8 cellular contexts compared by ENCODE assay signal in genomic region chr14:35384386-35385041, GRCh38. TPM values are rescaled to one million over a fixed set of nuclear protein-coding genes. Genes with fewer than 3 reads are reported as not detected.
DNase-seq lines count a peak whose midpoint lies in the region; ATAC-seq, FAIRE-seq and TF ChIP-seq lines count a peak whose summit lies in the region.

No MANE protein-coding gene starts in this region.

- FAIRE-seq in HepG2 (lab: Jason Lieb, UNC), result peak; percentile 34

- WGBS in HepG2 (ENCODE audit: low lambda C conversion rate), result 7% methylated on average over 12 of the region's 12 CpGs

- H3K36me3 ChIP-seq in colonic mucosa (no peaks in the 10 kb centered on the region), HepG2 (replicated peaks in 1 of 2; ENCODE audit: control insufficient read depth in 1 of 2, insufficient read depth in 2 of 2, low read length in 2 of 2) (no peaks in the 10 kb centered on the region)

- H3K4me3 ChIP-seq in colonic mucosa (no peak overlapping the region), HepG2 (replicated peaks in 1 of 3; ENCODE audit: insufficient read depth in 1 of 3, low read depth in 2 of 3, low read length in 3 of 3) (peak overlapping the region; percentile 41 to 73 (median 44))

- TF ChIP-seq CTCF in colonic mucosa (IDR thresholded peaks at IDR 0.05) (peak; percentile 29), HepG2 (CRISPR knock-in tag; IDR thresholded peaks at IDR 0.05) (peak; percentile 82)

- BruUV-seq in HepG2 (replicated peaks; lab: Mats Ljungman, UMichigan), result TSS peak; percentile 59

- peak overlapping the region; percentile 29 for H3K27ac Mint-ChIP-seq in stimulated activated effector memory CD8-positive, alpha-beta T cell treated with anti-CD3 and anti-CD28 coated beads, Interleukin-12 subunit alpha, Interleukin-12 subunit beta, amount 100 ng/mL, for 72 hours

- H3K9me3 Mint-ChIP-seq in stimulated activated effector memory CD8-positive, alpha-beta T cell treated with anti-CD3 and anti-CD28 coated beads, Interleukin-12 subunit alpha, Interleukin-12 subunit beta, amount 100 ng/mL, for 72 hours, result no peaks in the 10 kb centered on the region

- H4K20me1 ChIP-seq in HepG2 (ENCODE audit: insufficient read depth, low read length), result no peaks in the 10 kb centered on the region

- peak overlapping the region; percentile 97 for H3K4me2 ChIP-seq in HepG2 (ENCODE audit: low read depth, low read length)

- CTCF ChIA-PET in HepG2 (lab: Yijun Ruan, JAX; ENCODE audit: low intra/inter-chr PET ratio, low total read pairs), result interaction anchor here (1.3 to 1.5 kb wide), 3 partner anchors 28 to 48 kb away, joined by 4 read pairs; no protein-coding TSS in a partner anchor

- H3K27ac ChIP-seq in colonic mucosa (peak overlapping the region; percentile 59), HepG2 (ENCODE audit: extremely low read length, insufficient read depth, low read length) (peak overlapping the region; percentile 29)

- H3K79me2 ChIP-seq in HepG2 (ENCODE audit: insufficient read depth, low read length), result no peaks in the 10 kb centered on the region

- H3K4me1 Mint-ChIP-seq in stimulated activated effector memory CD8-positive, alpha-beta T cell treated with anti-CD3 and anti-CD28 coated beads, Interleukin-12 subunit alpha, Interleukin-12 subunit beta, amount 100 ng/mL, for 72 hours, result no peaks in the 10 kb centered on the region

- DNase-seq in HCEC 1CT (peak; percentile 95), colonic mucosa (peak; percentile 68), HepG2 (ENCODE audit: low spot score) (peak; percentile 68), SKM-1 treated with dmso at 0.1 percent for 144 hours (lab: John Stamatoyannopoulos, UW; ENCODE audit: unreplicated experiment) (no peak), CD1c-positive myeloid dendritic cell (ENCODE audit: extremely low spot score) (no peak), NCI-H1930 (lab: John Stamatoyannopoulos, UW) (no peak)
- DNase-seq in stimulated activated effector memory CD8-positive, alpha-beta T cell treated with anti-CD3 and anti-CD28 coated beads, Interleukin-12 subunit alpha, Interleukin-12 subunit beta, amount 100 ng/mL, for 72 hours (ENCODE audit: low spot score in 2 of 2), result no peak

- no peak overlapping the region for H3K4me3 Mint-ChIP-seq in stimulated activated effector memory CD8-positive, alpha-beta T cell treated with anti-CD3 and anti-CD28 coated beads, Interleukin-12 subunit alpha, Interleukin-12 subunit beta, amount 100 ng/mL, for 72 hours

- H3K4me1 ChIP-seq in colonic mucosa, result peaks cover 10% of the 10 kb centered on the region
- H3K4me1 ChIP-seq in HepG2 (ENCODE audit: insufficient read depth, low read length), result peaks cover 52% of the 10 kb centered on the region

- H3K27me3 ChIP-seq in colonic mucosa (no peaks in the 10 kb centered on the region), HepG2 (ENCODE audit: control insufficient read depth in 1 of 2, insufficient read depth in 2 of 2, low read length in 2 of 2) (no peaks in the 10 kb centered on the region)

- intact Hi-C loops in colonic mucosa (cut with DNase I) (no loop called here), HepG2 (cut with micrococcal nuclease; ENCODE audit: unreplicated experiment) (loop anchor here (1.0 to 5.0 kb wide), 3 partner anchors 20 to 92 kb away; partner anchors contain the start of genes NFKBIA and PSMA6)

- H3K36me3 Mint-ChIP-seq in stimulated activated effector memory CD8-positive, alpha-beta T cell treated with anti-CD3 and anti-CD28 coated beads, Interleukin-12 subunit alpha, Interleukin-12 subunit beta, amount 100 ng/mL, for 72 hours, result no peaks in the 10 kb centered on the region

- TF ChIP-seq EP300 in HepG2 (IDR thresholded peaks at IDR 0.05; ENCODE audit: low read depth in 2 of 2, low read length in 2 of 2) (peak in 1 of 2 experiments; percentile 21; a peak in 1 of 4 replicates), HepG2 (CRISPR knock-in tag; IDR thresholded peaks at IDR 0.05; ENCODE audit: borderline replicate concordance) (no peak)

- H3K9ac ChIP-seq in colonic mucosa (ENCODE audit: low read depth in 2 of 2, low read length in 2 of 2) (peak overlapping the region; percentile 47 to 60), HepG2 (ENCODE audit: insufficient read depth, low read depth, low read length) (peak overlapping the region; percentile 62)

- H3K9me3 ChIP-seq in colonic mucosa (no peaks in the 10 kb centered on the region), HepG2 (ENCODE audit: low read length) (no peaks in the 10 kb centered on the region)

- TF ChIP-seq POLR2A in HepG2 (IDR thresholded peaks at IDR 0.05; ENCODE audit: insufficient read depth in 1 of 2, low read depth in 2 of 2, low read length in 2 of 2), result no peak

- H2AFZ ChIP-seq in HepG2 (ENCODE audit: low read length), result peak overlapping the region; percentile 79

- peak; percentile 78 for ATAC-seq in HepG2
- peak; percentile 11 for ATAC-seq in stimulated activated effector memory CD8-positive, alpha-beta T cell treated with anti-CD3 and anti-CD28 coated beads, Interleukin-12 subunit alpha, Interleukin-12 subunit beta, amount 100 ng/mL, for 72 hours
- no peak for ATAC-seq in HG03280 (IDR thresholded peaks at IDR 0.05; ENCODE audit: unreplicated experiment)

- in situ Hi-C loops in HepG2 (cut with HindIII; ENCODE audit: extremely low pct_ligation_motif_present, low pct_unique_long_range_greater_than_20kb), result no loop called here

- peak; percentile 73 for TF ChIP-seq RAD21 in HepG2 (CRISPR knock-in tag; IDR thresholded peaks at IDR 0.05)

- POLR2A ChIA-PET in HepG2 (lab: Yijun Ruan, JAX), result interaction anchor here (0.7 to 12.0 kb wide), 19 partner anchors 8 to 403 kb away, joined by 3 to 211 read pairs (median 12); partner anchors contain the start of genes NFKBIA, PSMA6 and SRP54

TF ChIP-seq in HepG2, 621 proteins besides CTCF, POLR2A, EP300 and RAD21 (continues in another document):
- TF ChIP-seq RERE (CRISPR knock-in tag; IDR thresholded peaks at IDR 0.05; ENCODE audit: low read depth) (no peak; the same call in 1 of the 2 replicates), RFXAP (CRISPR knock-in tag; IDR thresholded peaks at IDR 0.05; ENCODE audit: borderline replicate concordance) (0 out of 2 replicates have a peak, but pooled peaks have one; percentile 25), IRF2 (CRISPR knock-in tag; IDR thresholded peaks at IDR 0.05) (no peak), SIX4 (CRISPR knock-in tag; IDR thresholded peaks at IDR 0.05) (no peak)

RNA-seq across cellular contexts. Expression of gene NFKBIA, which starts 20.0 kb away (rescaled TPM):
- total RNA-seq in colonic mucosa (100 to 1,000 TPM in 1 of 2 donors, 10 to 100 TPM in 1; 78.2 to 125 TPM), HepG2 (2016; rRNA removed; fragmentation: Illumina TruSeq; extraction: Trizol) (232 and 319 TPM in 2 replicates)
- 103 and 116 TPM in 2 replicates for total RNA-seq in HepG2 (2016; cell fraction: cytosol; rRNA removed; fragmentation: Illumina TruSeq; extraction: Trizol; ENCODE audit: low read depth)
- total RNA-seq in HepG2 (2016; cell fraction: insoluble cytoplasmic fraction; rRNA removed; fragmentation: Illumina TruSeq; extraction: Trizol), result 208 and 321 TPM in 2 replicates
- total RNA-seq in HepG2 (2016; cell fraction: membrane; rRNA removed; fragmentation: Illumina TruSeq; extraction: Trizol), result 196 and 209 TPM in 2 replicates
- total RNA-seq in HepG2 (2016; cell fraction: nucleus; rRNA removed; fragmentation: Illumina TruSeq; extraction: Trizol), result 367 and 382 TPM in 2 replicates
- polyA plus RNA-seq in HepG2 (2011; rRNA removed), result 173 and 197 TPM in 2 replicates
- 81.6 and 128 TPM in 2 replicates for polyA plus RNA-seq in HepG2 (2011; cell fraction: cytosol; rRNA removed)
- 363 and 589 TPM in 2 replicates for polyA plus RNA-seq in HepG2 (2011; cell fraction: nucleus; rRNA removed)
- 58.7 and 87.8 TPM in 2 replicates for polyA plus RNA-seq in HepG2 (2012)
- polyA plus RNA-seq in HepG2 (2016; cell fraction: cytosol; fragmentation: Illumina TruSeq; extraction: Trizol; ENCODE audit: low read depth), result 21.2 and 21.7 TPM in 2 replicates
- 160 and 187 TPM in 2 replicates for polyA plus RNA-seq in HepG2 (2016; cell fraction: insoluble cytoplasmic fraction; fragmentation: Illumina TruSeq; extraction: Trizol; ENCODE audit: low read depth)
- polyA plus RNA-seq in HepG2 (2016; cell fraction: membrane; fragmentation: Illumina TruSeq; extraction: Trizol; ENCODE audit: low read depth), result 41.5 and 42.6 TPM in 2 replicates
- 546 and 548 TPM in 2 replicates for polyA plus RNA-seq in HepG2 (2016; cell fraction: nucleus; fragmentation: Illumina TruSeq; extraction: Trizol; ENCODE audit: insufficient read depth, low read depth)
- 421 and 666 TPM in 2 replicates for polyA minus RNA-seq in HepG2 (2011; rRNA and poly(A)+ RNA removed; ENCODE audit: low replicate concordance)
- 80.5 and 103 TPM in 2 replicates for polyA minus RNA-seq in HepG2 (2011; cell fraction: cytosol; rRNA and poly(A)+ RNA removed)
- 421 and 559 TPM in 2 replicates for polyA minus RNA-seq in HepG2 (2011; cell fraction: nucleus; rRNA and poly(A)+ RNA removed)

Comparison
In these comparisons a context has a peak if more than half of its experiments do, and no peak if none do; other contexts are left out.
1. DNase-seq: peak in HCEC 1CT (single experiment), colonic mucosa (single experiment) and HepG2 (single experiment); none in stimulated activated effector memory CD8-positive, alpha-beta T cell treated with anti-CD3 and anti-CD28 coated beads, Interleukin-12 subunit alpha, Interleukin-12 subunit beta, amount 100 ng/mL, for 72 hours (0 of 2), SKM-1 treated with dmso at 0.1 percent for 144 hours (single experiment), CD1c-positive myeloid dendritic cell (single experiment) and NCI-H1930 (0 of 2).